In genomic region chr3:110589381-110589780, GRCh38 we compare ENCODE assay signal across 16 cellular contexts.
DNase-seq lines count a peak whose midpoint lies in the region; ATAC-seq lines count a peak whose summit lies in the region.
"Had no signal": no experiment of that assay in that cellular context is flagged by ENCODE, and none has a peak within 500 bp of the region (broad histone marks: within the 10 kb centered on the region; RNA-seq: fewer than 3 reads in every experiment).

No MANE protein-coding gene starts in this region.

- no peak overlapping the region for H3K27ac Mint-ChIP-seq in T-helper 2 cell treated with Interferon-gamma antibody and Interleukin-4, amounts not matched to agents 5 μg/mL and 100 μg/mL, for 36 hours
- H3K27ac Mint-ChIP-seq: B cell; CD4-positive, alpha-beta memory T cell had no signal

- no peak overlapping the region for H3K4ac ChIP-seq in mesendoderm (ENCODE audit: low read depth, low read length)

- H2BK5ac ChIP-seq in mesendoderm (ENCODE audit: low read length): no peak overlapping the region

- H3K4me1 Mint-ChIP-seq in T-helper 2 cell treated with Interferon-gamma antibody and Interleukin-4, amounts not matched to agents 5 μg/mL and 100 μg/mL, for 36 hours (ENCODE audit: low read depth): no peaks in the 10 kb centered on the region
- H3K4me1 Mint-ChIP-seq: B cell; CD4-positive, alpha-beta memory T cell had no signal

- no peak overlapping the region for H3K4me3 Mint-ChIP-seq in T-helper 2 cell treated with Interferon-gamma antibody and Interleukin-4, amounts not matched to agents 5 μg/mL and 100 μg/mL, for 36 hours
- H3K4me3 Mint-ChIP-seq: B cell; CD4-positive, alpha-beta memory T cell had no signal

- H3K4me3 ChIP-seq in mesendoderm (ENCODE audit: low read length): no peak overlapping the region
- H3K4me3 ChIP-seq: HAP-1 had no signal

- no peak overlapping the region for H4K8ac ChIP-seq in mesendoderm (ENCODE audit: low read depth, low read length)

- no peaks in the 10 kb centered on the region for H3K79me1 ChIP-seq in mesendoderm (ENCODE audit: low read length)

- no peaks in the 10 kb centered on the region for H3K36me3 Mint-ChIP-seq in T-helper 2 cell treated with Interferon-gamma antibody and Interleukin-4, amounts not matched to agents 5 μg/mL and 100 μg/mL, for 36 hours (ENCODE audit: low read depth)
- H3K36me3 Mint-ChIP-seq: CD4-positive, alpha-beta memory T cell had no signal

- H3K79me2 ChIP-seq in mesendoderm (ENCODE audit: control insufficient read depth, insufficient read depth, low read length): no peaks in the 10 kb centered on the region

- no peak overlapping the region for H3K27ac ChIP-seq in mesendoderm (ENCODE audit: low read depth, low read length)

- H3K9ac ChIP-seq in mesendoderm (ENCODE audit: low read length): no peak overlapping the region

- H3K18ac ChIP-seq in mesendoderm (ENCODE audit: low read length): peak overlapping the region; percentile 28

- no peak for ATAC-seq in GM21825 (IDR thresholded peaks at IDR 0.05; ENCODE audit: unreplicated experiment)
- no peak for ATAC-seq in GM18867 (IDR thresholded peaks at IDR 0.05; ENCODE audit: unreplicated experiment)
- ATAC-seq: HepG2 had no signal

- no peak overlapping the region for H3K56ac ChIP-seq in mesendoderm (ENCODE audit: low read length)

- H3K4me2 ChIP-seq in mesendoderm (ENCODE audit: low read length): no peak overlapping the region

- H3K27me3 ChIP-seq in mesendoderm (ENCODE audit: insufficient read depth, low read length, poor library complexity): no peaks in the 10 kb centered on the region

- H3K36me3 ChIP-seq in mesendoderm (ENCODE audit: control insufficient read depth, insufficient read depth, low read length): no peaks in the 10 kb centered on the region
- H3K36me3 ChIP-seq: HAP-1 had no signal

- no peaks in the 10 kb centered on the region for H3K4me1 ChIP-seq in mesendoderm (ENCODE audit: control insufficient read depth, low read depth, low read length)
- H3K4me1 ChIP-seq: HAP-1 had no signal

- H4K5ac ChIP-seq in mesendoderm (ENCODE audit: low read length): no peak overlapping the region

- no CpG with 5 or more reads among the region's 1 CpG for WGBS in mesendoderm (ENCODE audit: extremely low coverage, insufficient coverage, low lambda C conversion rate)

- no peak overlapping the region for H3K23ac ChIP-seq in mesendoderm (ENCODE audit: low read length)

- no peaks in the 10 kb centered on the region for H3K27me3 Mint-ChIP-seq in T-helper 2 cell treated with Interferon-gamma antibody and Interleukin-4, amounts not matched to agents 5 μg/mL and 100 μg/mL, for 36 hours (ENCODE audit: low read depth)
- H3K27me3 Mint-ChIP-seq: B cell had no signal

- H2BK15ac ChIP-seq in mesendoderm (replicated peaks; ENCODE audit: low read depth): no peak overlapping the region

- peaks cover 5% of the 10 kb centered on the region for H3K9me3 Mint-ChIP-seq in T-helper 2 cell treated with Interferon-gamma antibody and Interleukin-4, amounts not matched to agents 5 μg/mL and 100 μg/mL, for 36 hours

- H2BK120ac ChIP-seq in mesendoderm (ENCODE audit: low read depth, low read length): no peak overlapping the region

- no peak overlapping the region for H2AK5ac ChIP-seq in mesendoderm (ENCODE audit: low read length)

- peak; percentile 53 for DNase-seq in GM04503 (ENCODE audit: low read depth)
- peak; percentile 86 for DNase-seq in astrocyte of the hippocampus (ENCODE audit: low read depth, low spot score)
- no peak for DNase-seq in mesendoderm
- DNase-seq in retina: peak; percentile 44
- DNase-seq in T-helper 2 cell treated with Interferon-gamma antibody and Interleukin-4, amounts not matched to agents 5 μg/mL and 100 μg/mL, for 36 hours (ENCODE audit: low spot score): no peak
- no peak for DNase-seq in NCI-H1092 (lab: John Stamatoyannopoulos, UW)
- DNase-seq: ACHN; C1 segment of cervical spinal cord; CD4-positive, alpha-beta memory T cell; DMS79 treated with DMSO at 0.1 percent for 48 hours; GDM1 had no signal

Comparison
In these comparisons a context has a peak if more than half of its experiments do, and no peak if none do; other contexts are left out.
1. DNase-seq: peak in GM04503 (single experiment), astrocyte of the hippocampus (single experiment) and retina (single experiment); none in mesendoderm (single experiment), T-helper 2 cell treated with Interferon-gamma antibody and Interleukin-4, amounts not matched to agents 5 μg/mL and 100 μg/mL, for 36 hours (single experiment) and NCI-H1092 (single experiment).